8 cellular contexts compared by ENCODE assay signal in genomic region chr17:27425991-27426390, GRCh38.
"Had no signal": no experiment of that assay in that cellular context is flagged by ENCODE, and none has a peak within 500 bp of the region (broad histone marks: within the 10 kb centered on the region; RNA-seq: fewer than 3 reads in every experiment).

No MANE protein-coding gene starts in this region.

- DNase-seq: GM23248, GOT3, H7, HFFc6 had no signal

- ATAC-seq: HCT116, HepG2 had no signal

- H2AFZ ChIP-seq: GM23248 had no signal

- H3K36me3 ChIP-seq: HAP-1 had no signal

- H3K4me3 ChIP-seq: GM23248, HAP-1 had no signal

- H3K27ac ChIP-seq: GM23248, HL-60 had no signal

- H3K9ac ChIP-seq: GM23248 had no signal

- FAIRE-seq: HepG2 had no signal

- H3K4me1 ChIP-seq: HAP-1 had no signal

- H3K9me3 ChIP-seq: HAP-1 had no signal
